Comparison of ENCODE assay signal across 24 cellular contexts in genomic region chr5:177097016-177097985, GRCh38. TPM values are rescaled to one million over a fixed set of nuclear protein-coding genes. Genes with fewer than 3 reads are reported as not detected.
DNase-seq lines count a peak whose midpoint lies in the region; ATAC-seq and TF ChIP-seq lines count a peak whose summit lies in the region.
"Had no signal": no experiment of that assay in that cellular context is flagged by ENCODE, and none has a peak within 500 bp of the region (broad histone marks: within the 10 kb centered on the region; RNA-seq: fewer than 3 reads in every experiment).

No MANE protein-coding gene starts in this region.

- dilution Hi-C loops in IMR-90 (cut with HindIII; ENCODE audit: low sequenced_read_pairs, unreplicated experiment): no loop called here

- no peak overlapping the region; a peak in 1 of 4 replicates for H4K8ac ChIP-seq in IMR-90 (ENCODE audit: low read depth in 2 of 2, low read length in 2 of 2)

- H3K36me3 Mint-ChIP-seq in memory B cell: peaks cover 2% of the 10 kb centered on the region
- H3K36me3 Mint-ChIP-seq: activated naive CD8-positive, alpha-beta T cell had no signal

- no peak overlapping the region for H3K9ac ChIP-seq in IMR-90 (ENCODE audit: low read depth, low read length)
- H3K9ac ChIP-seq in skeletal muscle satellite cell (ENCODE audit: low read depth, low read length): peak overlapping the region; percentile 37

- H3K4me3 ChIP-seq in IMR-90 (ENCODE audit: insufficient read depth, low read depth, low read length) (no peak overlapping the region), skeletal muscle satellite cell (ENCODE audit: low read length) (no peak overlapping the region)
- H3K4me3 ChIP-seq: ascending aorta, colonic mucosa, psoas muscle, tibial nerve had no signal

- peak overlapping the region; percentile 20; the same call in 1 of the 2 replicates for H4K91ac ChIP-seq in IMR-90 (ENCODE audit: insufficient read depth, low read depth, low read length)

- H2AK9ac ChIP-seq in IMR-90 (replicated peaks; ENCODE audit: low read depth, low read length, poor library complexity): no peak overlapping the region

- no peaks in the 10 kb centered on the region for H3K79me1 ChIP-seq in IMR-90 (ENCODE audit: low read depth in 1 of 2, low read length in 2 of 2)

- intact Hi-C loops in IMR-90 (cut with micrococcal nuclease): no loop called here

- no peak overlapping the region for H3K18ac ChIP-seq in IMR-90 (ENCODE audit: low read depth, low read length)

- peaks cover 7% of the 10 kb centered on the region for H3K4me1 Mint-ChIP-seq in memory B cell

- H3K4me2 ChIP-seq in IMR-90 (ENCODE audit: low read depth, low read length) (no peak overlapping the region), skeletal muscle satellite cell (ENCODE audit: low read length) (no peak overlapping the region)

- no peak for ATAC-seq in IMR-90 (ENCODE audit: low read depth)
- no peak for ATAC-seq in memory B cell (ENCODE audit: low read depth)
- ATAC-seq in HG03565 (IDR thresholded peaks at IDR 0.05; ENCODE audit: unreplicated experiment): no peak
- ATAC-seq: Panc1, sciatic nerve had no signal

- H3K36me3 ChIP-seq in IMR-90 (ENCODE audit: control insufficient read depth, insufficient read depth, low read length) (peaks cover 7% of the 10 kb centered on the region; the same call in 1 of the 2 replicates), skeletal muscle satellite cell (ENCODE audit: insufficient read depth, low read length) (no peaks in the 10 kb centered on the region)
- H3K36me3 ChIP-seq: ascending aorta, colonic mucosa, tibial nerve had no signal

- no peak overlapping the region for H2BK120ac ChIP-seq in IMR-90 (ENCODE audit: low read depth, low read length)

- no peaks in the 10 kb centered on the region for H3K9me3 Mint-ChIP-seq in memory B cell

- peak overlapping the region; percentile 48 for H2AFZ ChIP-seq in IMR-90 (replicated peaks; ENCODE audit: low read length, poor library complexity)

- no peak overlapping the region for H3K4me3 Mint-ChIP-seq in memory B cell
- H3K4me3 Mint-ChIP-seq: activated naive CD8-positive, alpha-beta T cell had no signal

- in situ Hi-C loops in IMR-90 (cut with MboI; ENCODE audit: low sequenced_read_pairs): no loop called here

- POLR2A ChIA-PET in IMR-90 (lab: Charles Lee; ENCODE audit: unreplicated experiment): interaction anchor here (0.5 kb wide), 1 partner anchor 448 kb away, joined by 6 read pairs; no protein-coding TSS in a partner anchor
- POLR2A ChIA-PET in HEK293T (lab: Yijun Ruan, JAX): no interaction called here

- H2BK5ac ChIP-seq in IMR-90 (ENCODE audit: low read depth, low read length, poor library complexity, severe bottlenecking): no peak overlapping the region

- H4K20me1 ChIP-seq in IMR-90 (ENCODE audit: insufficient read depth, low read length): no peaks in the 10 kb centered on the region

- no peak overlapping the region for H3K23ac ChIP-seq in IMR-90 (ENCODE audit: low read depth, low read length)

- H3K4me1 ChIP-seq in IMR-90 (ENCODE audit: control insufficient read depth, insufficient read depth, low read length) (peaks cover 38% of the 10 kb centered on the region), skeletal muscle satellite cell (ENCODE audit: control insufficient read depth, insufficient read depth, low read length) (peaks cover 45% of the 10 kb centered on the region)
- H3K4me1 ChIP-seq: ascending aorta, colonic mucosa had no signal

- H2BK20ac ChIP-seq in IMR-90 (ENCODE audit: low read depth, low read length): no peak overlapping the region

- H3K27ac Mint-ChIP-seq in memory B cell: peak overlapping the region; percentile 39
- H3K27ac Mint-ChIP-seq: activated naive CD8-positive, alpha-beta T cell had no signal

- DNase-seq in GM20000 (ENCODE audit: low spot score) (peak; percentile 24), IMR-90 (no peak), memory B cell (ENCODE audit: low spot score in 2 of 2) (no peak), HEK293T (ENCODE audit: extremely low spot score) (no peak), NCI-H446 (lab: John Stamatoyannopoulos, UW) (no peak)
- DNase-seq: activated CD4-positive, alpha-beta T cell treated with anti-CD3 and anti-CD28 coated beads for 4 hours; colonic mucosa; DMS79; effector CD4-positive, alpha-beta T cell; Karpas-422; left cardiac atrium; NCI-H1436; NCI-H2081 treated with DMSO at 0.1 percent for 48 hours; NCI-H226; stimulated activated CD4-positive, alpha-beta T cell treated with anti-CD3 and anti-CD28 coated beads, Interleukin-4, amount 100 ng/mL, for 24 hours had no signal

- no peaks in the 10 kb centered on the region for H3K27me3 ChIP-seq in IMR-90 (ENCODE audit: control insufficient read depth, insufficient read depth, low read length)
- H3K27me3 ChIP-seq in skeletal muscle satellite cell (ENCODE audit: control insufficient read depth, insufficient read depth, low read length): peaks cover 11% of the 10 kb centered on the region
- H3K27me3 ChIP-seq: ascending aorta, colonic mucosa, tibial nerve had no signal

- no peak overlapping the region for H3K56ac ChIP-seq in IMR-90 (ENCODE audit: extremely low read depth, insufficient read depth, low read length)

- H3K14ac ChIP-seq in IMR-90 (replicated peaks; ENCODE audit: low read depth, low read length): no peak overlapping the region

- H3K9me3 ChIP-seq in IMR-90 (ENCODE audit: control insufficient read depth, insufficient read depth, low read length): no peaks in the 10 kb centered on the region
- no peaks in the 10 kb centered on the region for H3K9me3 ChIP-seq in skeletal muscle satellite cell (replicated peaks; ENCODE audit: low read length)
- H3K9me3 ChIP-seq: ascending aorta, colonic mucosa, psoas muscle, tibial nerve had no signal

- no peak overlapping the region for H2BK15ac ChIP-seq in IMR-90 (ENCODE audit: low read depth, low read length)

- 92% methylated on average over 21 of the region's 30 CpGs; no CpG with 5 or more reads in 1 of the 2 experiments for WGBS in IMR-90 (ENCODE audit: extremely low coverage in 2 of 2, insufficient read length in 1 of 2), 2 experiments

- H3K9me1 ChIP-seq in IMR-90 (ENCODE audit: insufficient read depth, low read length): 0 out of 2 replicates have a peak, but pooled peaks cover 6% of the 10 kb centered on the region

- TF ChIP-seq CTCF in GM20000 (IDR thresholded peaks at IDR 0.05; ENCODE audit: extremely low read depth, missing control alignments) (no peak), IMR-90 (conservative IDR thresholded peaks at IDR 0.05; ENCODE audit: low read depth, low read length) (no peak)

- no peak for TF ChIP-seq RAD21 in IMR-90 (IDR thresholded peaks at IDR 0.05; ENCODE audit: low read length)

- no peak overlapping the region; the same call in 1 of the 2 replicates for H4K5ac ChIP-seq in IMR-90 (ENCODE audit: low read depth, low read length)

- H2AK5ac ChIP-seq in IMR-90 (ENCODE audit: low read depth, low read length): peak overlapping the region; percentile 73

- no peak overlapping the region for H3K27ac ChIP-seq in IMR-90 (ENCODE audit: insufficient read depth, low read length)
- H3K27ac ChIP-seq: ascending aorta, epithelial cell of prostate, psoas muscle had no signal

- BruUV-seq in IMR-90 (replicated peaks; lab: Mats Ljungman, UMichigan): no TSS peak

- CTCF ChIA-PET in IMR-90 (lab: Yijun Ruan, JAX) (interaction anchor here (0.6 to 1.3 kb wide), 4 partner anchors 11 to 403 kb away, joined by 3 to 6 read pairs (median 4); no protein-coding TSS in a partner anchor), HEK293T (lab: Yijun Ruan, JAX) (interaction anchor here (0.7 kb wide), 1 partner anchor 15 kb away, joined by 3 read pairs; no protein-coding TSS in a partner anchor)

- peaks cover 12% of the 10 kb centered on the region for H3K27me3 Mint-ChIP-seq in memory B cell
- H3K27me3 Mint-ChIP-seq: activated naive CD8-positive, alpha-beta T cell had no signal

- TF ChIP-seq POLR2A in IMR-90 (IDR thresholded peaks at IDR 0.05; ENCODE audit: low read depth, low read length): no peak

- no peak overlapping the region for H3K4ac ChIP-seq in IMR-90 (ENCODE audit: low read depth, low read length)

TF ChIP-seq in IMR-90, 13 proteins besides CTCF, POLR2A, EP300 and RAD21:
- TF ChIP-seq MAFK (IDR thresholded peaks at IDR 0.05; ENCODE audit: low read depth, low read length) (no peak), NFE2L2 (IDR thresholded peaks at IDR 0.05; ENCODE audit: low read depth, low read length) (no peak)
- TF ChIP-seq, protein P1, sequence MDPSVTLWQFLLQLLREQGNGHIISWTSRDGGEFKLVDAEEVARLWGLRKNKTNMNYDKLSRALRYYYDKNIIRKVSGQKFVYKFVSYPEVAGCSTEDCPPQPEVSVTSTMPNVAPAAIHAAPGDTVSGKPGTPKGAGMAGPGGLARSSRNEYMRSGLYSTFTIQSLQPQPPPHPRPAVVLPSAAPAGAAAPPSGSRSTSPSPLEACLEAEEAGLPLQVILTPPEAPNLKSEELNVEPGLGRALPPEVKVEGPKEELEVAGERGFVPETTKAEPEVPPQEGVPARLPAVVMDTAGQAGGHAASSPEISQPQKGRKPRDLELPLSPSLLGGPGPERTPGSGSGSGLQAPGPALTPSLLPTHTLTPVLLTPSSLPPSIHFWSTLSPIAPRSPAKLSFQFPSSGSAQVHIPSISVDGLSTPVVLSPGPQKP (IDR thresholded peaks at IDR 0.05; ENCODE audit: borderline replicate concordance, low read depth, low read length): no peak

TF ChIP-seq in HEK293T, 16 proteins besides CTCF, POLR2A, EP300 and RAD21:
- TF ChIP-seq ZNF384 (IDR thresholded peaks at IDR 0.05) (no peak), FOXK2 (IDR thresholded peaks at IDR 0.05) (no peak), SP1 (IDR thresholded peaks at IDR 0.05) (no peak), BHLHE40 (IDR thresholded peaks at IDR 0.05; ENCODE audit: borderline replicate concordance) (no peak), HDGF (IDR thresholded peaks at IDR 0.05; ENCODE audit: borderline replicate concordance) (no peak)

RNA-seq across cellular contexts. Expression of gene FGFR4, which starts 10.6 kb away (rescaled TPM):
- 0.90 and 1.7 TPM in 2 replicates for total RNA-seq in IMR-90 (2012; rRNA removed)
- 2.4 TPM in 2 replicates for polyA plus RNA-seq in IMR-90 (2012; rRNA removed)
- polyA plus RNA-seq in IMR-90 (2012; cell fraction: cytosol; rRNA removed): 2.5 TPM in 2 replicates
- polyA plus RNA-seq in IMR-90 (2012; cell fraction: nucleus; rRNA removed; ENCODE audit: low replicate concordance): 5.8 and 8.5 TPM in 2 replicates
- 0.76 and 3.1 TPM in 2 replicates for total RNA-seq in skeletal muscle satellite cell (2012; rRNA removed)

RNA-seq across cellular contexts. Expression of gene NSD1, which starts 36.3 kb away (rescaled TPM):
- total RNA-seq in IMR-90 (2012; rRNA removed): 31.0 and 34.2 TPM in 2 replicates
- 7.7 and 8.1 TPM in 2 replicates for polyA plus RNA-seq in IMR-90 (2012; rRNA removed)
- 2.4 and 3.2 TPM in 2 replicates for polyA plus RNA-seq in IMR-90 (2012; cell fraction: cytosol; rRNA removed)
- polyA plus RNA-seq in IMR-90 (2012; cell fraction: nucleus; rRNA removed; ENCODE audit: low replicate concordance): 5.7 and 14.9 TPM in 2 replicates
- total RNA-seq in skeletal muscle satellite cell (2012; rRNA removed): 28.1 and 29.7 TPM in 2 replicates
